In the genomic region with DNA sequence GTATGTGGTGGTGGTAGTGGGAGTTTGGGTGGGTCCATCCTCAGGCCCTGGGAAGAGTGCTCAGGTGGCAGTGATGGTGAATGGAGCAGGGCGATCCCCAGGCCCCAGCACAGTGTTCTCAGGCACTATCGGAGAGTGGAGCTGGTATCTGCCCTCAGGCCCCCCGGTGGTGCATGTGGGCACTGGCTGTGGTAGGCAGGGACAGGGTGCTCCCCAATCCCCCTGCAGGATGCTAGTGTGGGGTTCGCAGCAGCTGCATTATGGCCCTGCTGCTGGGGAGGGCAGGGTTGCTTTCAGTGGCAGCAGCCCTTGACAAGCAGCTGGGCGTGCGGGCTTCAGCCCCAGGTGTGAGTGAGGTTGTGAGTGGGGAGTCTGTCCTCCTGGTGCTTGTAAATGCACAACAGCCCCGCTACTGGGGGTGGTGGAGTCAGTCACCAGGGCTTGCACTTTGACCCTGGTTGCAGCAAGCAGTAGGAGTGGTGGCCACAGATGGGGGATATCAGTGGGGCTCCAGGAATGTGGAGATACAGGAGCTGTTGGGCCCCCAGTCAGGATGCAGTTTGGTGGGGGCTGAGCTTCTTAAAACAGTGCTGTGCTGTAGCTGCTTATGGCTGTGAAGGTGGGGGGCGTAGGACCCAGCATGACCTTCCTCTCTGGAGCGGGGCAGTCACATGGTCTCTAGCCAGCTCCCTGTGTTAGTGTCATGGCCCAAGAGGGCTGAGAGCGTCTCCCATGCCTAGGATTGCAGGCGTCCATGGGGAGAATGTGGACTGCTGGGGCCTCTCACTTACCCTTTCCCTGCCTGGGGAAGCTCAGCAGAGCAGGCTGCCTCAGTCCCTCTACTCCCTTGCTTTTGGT, we compare ENCODE assay signal across 1 cellular context.
TF ChIP-seq lines count a peak whose summit lies in the region.

No MANE protein-coding gene starts in this region.

TF ChIP-seq in HCT116, 20 proteins besides CTCF, POLR2A, EP300 and RAD21 (continued from another document):
- no peak for TF ChIP-seq REST (IDR thresholded peaks at IDR 0.05; ENCODE audit: low read depth)
- TF ChIP-seq EGR1 (IDR thresholded peaks at IDR 0.05; ENCODE audit: low read depth): no peak
- no peak for TF ChIP-seq ATF3 (IDR thresholded peaks at IDR 0.05)
- TF ChIP-seq, protein P1, sequence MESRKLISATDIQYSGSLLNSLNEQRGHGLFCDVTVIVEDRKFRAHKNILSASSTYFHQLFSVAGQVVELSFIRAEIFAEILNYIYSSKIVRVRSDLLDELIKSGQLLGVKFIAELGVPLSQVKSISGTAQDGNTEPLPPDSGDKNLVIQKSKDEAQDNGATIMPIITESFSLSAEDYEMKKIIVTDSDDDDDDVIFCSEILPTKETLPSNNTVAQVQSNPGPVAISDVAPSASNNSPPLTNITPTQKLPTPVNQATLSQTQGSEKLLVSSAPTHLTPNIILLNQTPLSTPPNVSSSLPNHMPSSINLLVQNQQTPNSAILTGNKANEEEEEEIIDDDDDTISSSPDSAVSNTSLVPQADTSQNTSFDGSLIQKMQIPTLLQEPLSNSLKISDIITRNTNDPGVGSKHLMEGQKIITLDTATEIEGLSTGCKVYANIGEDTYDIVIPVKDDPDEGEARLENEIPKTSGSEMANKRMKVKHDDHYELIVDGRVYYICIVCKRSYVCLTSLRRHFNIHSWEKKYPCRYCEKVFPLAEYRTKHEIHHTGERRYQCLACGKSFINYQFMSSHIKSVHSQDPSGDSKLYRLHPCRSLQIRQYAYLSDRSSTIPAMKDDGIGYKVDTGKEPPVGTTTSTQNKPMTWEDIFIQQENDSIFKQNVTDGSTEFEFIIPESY (IDR thresholded peaks at IDR 0.05; ENCODE audit: extremely low read depth, insufficient replicate concordance, low read length): no peak
- TF ChIP-seq FOSL1 (IDR thresholded peaks at IDR 0.05; ENCODE audit: low read depth): no peak
- no peak for TF ChIP-seq SP1 (IDR thresholded peaks at IDR 0.05; ENCODE audit: low read depth)
- TF ChIP-seq POLR2AphosphoS5 (IDR thresholded peaks at IDR 0.05; ENCODE audit: low read depth, low read length): no peak
- TF ChIP-seq TCF7L2 (IDR thresholded peaks at IDR 0.05; ENCODE audit: borderline replicate concordance, extremely low read depth, insufficient read depth, insufficient read length): no peak
- TF ChIP-seq YY1 (IDR thresholded peaks at IDR 0.05; ENCODE audit: extremely low read depth, insufficient replicate concordance, low read depth, low read length): no peak
TF ChIP-seq in HCT116: peak in this region for 0.
